Comparison of ENCODE assay signal across 24 cellular contexts in the genomic region with DNA sequence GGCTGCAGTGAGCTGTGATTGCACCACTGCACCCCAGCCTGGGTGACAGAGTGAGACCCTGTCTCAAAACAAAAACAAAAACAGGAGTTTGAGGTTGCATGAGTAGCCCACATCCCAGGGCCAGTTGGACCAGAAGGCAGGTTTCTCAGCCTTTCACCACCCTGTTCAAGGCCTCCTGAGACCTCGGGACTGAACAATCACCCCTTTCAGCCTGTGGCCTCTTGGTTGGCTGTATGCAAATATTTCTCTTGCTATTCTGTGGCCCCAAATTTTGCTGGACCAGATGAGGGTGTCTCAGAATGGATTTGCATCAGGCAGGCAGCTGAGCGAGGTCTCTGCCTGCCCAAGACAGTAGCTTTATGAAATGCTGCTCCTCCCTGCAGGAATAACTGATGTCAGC. TPM values are rescaled to one million over a fixed set of nuclear protein-coding genes. Genes with fewer than 3 reads are reported as not detected.
A peak's percentile ranks its signal among the peaks of the same experiment; 100 is the strongest.
DNase-seq lines count a peak whose midpoint lies in the region; ATAC-seq, FAIRE-seq and TF ChIP-seq lines count a peak whose summit lies in the region.
"Had no signal": no experiment of that assay in that cellular context is flagged by ENCODE, and none has a peak within 500 bp of the region (broad histone marks: within the 10 kb centered on the region; RNA-seq: fewer than 3 reads in every experiment).

No MANE protein-coding gene starts in this region.

- 93 to 100% methylated on average over 2 of the region's 2 CpGs for WGBS in endodermal cell (ENCODE audit: insufficient coverage in 1 of 2, insufficient read length in 1 of 2), 2 experiments

- H3K4me3 ChIP-seq in endodermal cell (ENCODE audit: low read length) = no peak overlapping the region
- H3K4me3 ChIP-seq: esophagus squamous epithelium, left ventricle myocardium inferior had no signal

- DNase-seq in endodermal cell = peak; percentile 8
- DNase-seq in D721Med (ENCODE audit: insufficient read length, low spot score) = no peak
- DNase-seq in AG20443 (ENCODE audit: low spot score) = no peak
- no peak for DNase-seq in effector memory CD8-positive, alpha-beta T cell
- DNase-seq: ACHN; activated CD4-positive, alpha-beta T cell treated with anti-CD3 and anti-CD28 coated beads, Interleukin-2, amount 50 U/mL, for 1 hour; activated gamma-delta T cell treated with Interleukin-2 at 50 U/mL for 16 hours; amniotic stem cell; central memory CD4-positive, alpha-beta T cell; esophagus squamous epithelium; H7; left ventricle myocardium inferior; MM.1S; NCI-H1694; NCI-H345; stimulated activated naive CD4-positive, alpha-beta T cell treated with Interleukin-2 at 50 U/mL for 16 hours; trophoblast cell had no signal

- peaks cover 27% of the 10 kb centered on the region for H3K4me1 Mint-ChIP-seq in endodermal cell
- H3K4me1 Mint-ChIP-seq in effector memory CD8-positive, alpha-beta T cell (ENCODE audit: low read depth in 2 of 2) = no peaks in the 10 kb centered on the region
- H3K4me1 Mint-ChIP-seq: CD14-positive monocyte had no signal

- no peak for FAIRE-seq in D721Med (lab: Jason Lieb, UNC)

- H3K9ac ChIP-seq in endodermal cell (ENCODE audit: extremely low read depth, low read length, poor library complexity, severe bottlenecking) = no peak overlapping the region

- no peaks in the 10 kb centered on the region for H3K9me3 ChIP-seq in endodermal cell (ENCODE audit: control insufficient read depth, low read length)
- H3K9me3 ChIP-seq: esophagus squamous epithelium, left ventricle myocardium inferior, neutrophil had no signal

- H3K27me3 ChIP-seq in endodermal cell (ENCODE audit: control insufficient read depth, insufficient read depth, low read length, poor library complexity, severe bottlenecking) = no peaks in the 10 kb centered on the region
- H3K27me3 ChIP-seq: neutrophil had no signal

- no peak overlapping the region for H3K27ac ChIP-seq in endodermal cell (ENCODE audit: low read depth, low read length)
- H3K27ac ChIP-seq: esophagus squamous epithelium, left ventricle myocardium inferior, neutrophil had no signal

- peaks cover 7% of the 10 kb centered on the region for H3K27me3 Mint-ChIP-seq in endodermal cell (ENCODE audit: insufficient read depth)
- peaks cover 22 to 58% of the 10 kb centered on the region in 2 donors for H3K27me3 Mint-ChIP-seq in effector memory CD8-positive, alpha-beta T cell

- no peak overlapping the region for H3K27ac Mint-ChIP-seq in endodermal cell
- no peak overlapping the region for H3K27ac Mint-ChIP-seq in effector memory CD8-positive, alpha-beta T cell
- H3K27ac Mint-ChIP-seq: CD14-positive monocyte had no signal

- no peak for TF ChIP-seq CTCF in endodermal cell (conservative IDR thresholded peaks at IDR 0.05)
- no peak for TF ChIP-seq CTCF in D721Med (IDR thresholded peaks at IDR 0.05; ENCODE audit: insufficient read depth, missing control alignments)

- ATAC-seq in GM18511 (IDR thresholded peaks at IDR 0.05; ENCODE audit: unreplicated experiment) (peak; percentile 78), GM21447 (IDR thresholded peaks at IDR 0.05; ENCODE audit: unreplicated experiment) (peak; percentile 85), HG03139 (IDR thresholded peaks at IDR 0.05; ENCODE audit: unreplicated experiment) (peak; percentile 56), GM21576 (IDR thresholded peaks at IDR 0.05; ENCODE audit: unreplicated experiment) (no peak)
- ATAC-seq in effector memory CD8-positive, alpha-beta T cell (replicated peaks) = no peak

- H3K9me3 Mint-ChIP-seq in endodermal cell = no peaks in the 10 kb centered on the region
- H3K9me3 Mint-ChIP-seq in effector memory CD8-positive, alpha-beta T cell = no peaks in the 10 kb centered on the region
- H3K9me3 Mint-ChIP-seq: CD14-positive monocyte had no signal

- no peaks in the 10 kb centered on the region for H3K36me3 ChIP-seq in endodermal cell (ENCODE audit: control insufficient read depth, insufficient read depth, low read length)
- H3K36me3 ChIP-seq: esophagus squamous epithelium, left ventricle myocardium inferior, neutrophil had no signal

- no peaks in the 10 kb centered on the region for H3K36me3 Mint-ChIP-seq in endodermal cell (ENCODE audit: low read depth)
- H3K36me3 Mint-ChIP-seq in effector memory CD8-positive, alpha-beta T cell (ENCODE audit: insufficient read depth) = peaks cover 4% of the 10 kb centered on the region
- H3K36me3 Mint-ChIP-seq: CD14-positive monocyte had no signal

- peaks cover 3% of the 10 kb centered on the region for H3K4me1 ChIP-seq in endodermal cell (ENCODE audit: control insufficient read depth, insufficient read depth, low read length)
- H3K4me1 ChIP-seq: esophagus squamous epithelium, left ventricle myocardium inferior had no signal

- H3K4me3 Mint-ChIP-seq in endodermal cell = no peak overlapping the region
- H3K4me3 Mint-ChIP-seq in effector memory CD8-positive, alpha-beta T cell = no peak overlapping the region
- H3K4me3 Mint-ChIP-seq: CD14-positive monocyte had no signal

RNA-seq across cellular contexts. Expression of a gene that starts 56.9 kb away (rescaled TPM):
- 1 to 10 TPM; 3.1 to 3.5 TPM for total RNA-seq in endodermal cell
- 115 TPM for polyA plus RNA-seq in endodermal cell (2013, experiment 1 of 2)
- 106 TPM for polyA plus RNA-seq in endodermal cell (2013, experiment 2 of 2)
- total RNA-seq: esophagus squamous epithelium, glomerular endothelial cell, left ventricle myocardium inferior had no signal
- polyA plus RNA-seq: CD14-positive monocyte had no signal

Comparison
In these comparisons a context has a peak if more than half of its experiments do, and no peak if none do; other contexts are left out.
1. ATAC-seq: peak in GM18511 (single experiment), GM21447 (single experiment) and HG03139 (single experiment); none in effector memory CD8-positive, alpha-beta T cell (single experiment) and GM21576 (single experiment).